ENCODE assay signal across 18 cellular contexts in the genomic region with DNA sequence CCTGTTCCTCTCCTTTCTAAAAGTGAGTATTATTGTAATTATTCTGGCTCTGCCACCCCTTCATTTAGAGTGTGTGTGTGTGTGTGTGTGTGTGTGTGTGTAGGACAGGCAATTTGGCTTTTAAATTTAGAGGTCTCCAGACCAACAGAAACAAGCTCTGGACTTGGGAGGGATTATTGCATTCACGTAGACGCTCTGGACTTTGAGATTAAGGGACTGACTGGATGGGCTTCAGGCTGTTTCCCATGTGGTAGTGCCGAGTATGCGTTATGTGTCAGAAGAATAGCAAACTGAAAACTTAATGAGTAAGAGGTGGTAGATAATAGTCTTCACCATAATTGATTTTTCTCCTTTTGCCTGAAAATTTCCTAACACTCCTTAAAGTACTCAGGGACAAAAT.
DNase-seq lines count a peak whose midpoint lies in the region; ATAC-seq, FAIRE-seq and TF ChIP-seq lines count a peak whose summit lies in the region.
"Had no signal": no experiment of that assay in that cellular context is flagged by ENCODE, and none has a peak within 500 bp of the region (broad histone marks: within the 10 kb centered on the region; RNA-seq: fewer than 3 reads in every experiment).

No MANE protein-coding gene starts in this region.

- no peak overlapping the region for H3K9ac ChIP-seq in H1 (replicated peaks in 1 of 4; ENCODE audit: extremely low read depth in 1 of 4, low read depth in 3 of 4, low read length in 3 of 4)

- H3K79me1 ChIP-seq in H1 (ENCODE audit: low read depth, low read length), result no peaks in the 10 kb centered on the region

- H2BK12ac ChIP-seq in H1 (ENCODE audit: low read depth, low read length), result no peak overlapping the region

- H3K4me1 ChIP-seq in H1 (replicated peaks in 1 of 4; ENCODE audit: control insufficient read depth in 3 of 4, insufficient read depth in 4 of 4, low read length in 3 of 4) (no peaks in the 10 kb centered on the region), osteoblast (ENCODE audit: insufficient read depth, low read length) (no peaks in the 10 kb centered on the region), BE2C (no peaks in the 10 kb centered on the region)
- H3K4me1 ChIP-seq: A549 had no signal

- H2AFZ ChIP-seq in H1 (ENCODE audit: low read length) (0 out of 2 replicates have a peak overlapping the region, but pooled peaks have one; percentile 5), osteoblast (ENCODE audit: low read length) (peak overlapping the region; percentile 69)

- POLR2A ChIA-PET in H1 (lab: Charles Lee; ENCODE audit: partially characterized antibody), result no interaction called here

- no peak for TF ChIP-seq RAD21 in H1 (IDR thresholded peaks at IDR 0.05 in 1 of 2, conservative IDR thresholded peaks at IDR 0.05 in 1 of 2; ENCODE audit: low read depth in 2 of 2, low read length in 2 of 2)

- H3K4ac ChIP-seq in H1 (replicated peaks; ENCODE audit: insufficient read length, low read depth, low read length), result no peak overlapping the region

- no peaks in the 10 kb centered on the region; the same call in 1 of the 2 replicates for H3K23me2 ChIP-seq in H1 (ENCODE audit: low read depth, low read length)

- DNase-seq in MG63, result peak; percentile 42
- no peak for DNase-seq in H1 (ENCODE audit: low read depth in 1 of 2, low spot score in 2 of 2)
- DNase-seq in osteoblast (ENCODE audit: insufficient read length, low spot score, missing footprints), result no peak
- no peak for DNase-seq in type B pancreatic cell (ENCODE audit: extremely low spot score, unreplicated experiment)
- DNase-seq in BE2C, result no peak
- DNase-seq in occipital lobe (lab: John Stamatoyannopoulos, UW), result no peak
- DNase-seq: CD8-positive, alpha-beta T cell; COR-L47; DMS153; GF-D8; HCEC 1CT; HFFc6 had no signal

- H2BK20ac ChIP-seq in H1 (ENCODE audit: low read length), result no peak overlapping the region

- H2BK120ac ChIP-seq in H1 (replicated peaks; ENCODE audit: low read depth, low read length), result no peak overlapping the region

- TF ChIP-seq POLR2A in H1 (IDR thresholded peaks at IDR 0.05; ENCODE audit: control extremely low read depth in 1 of 2, low read depth in 2 of 2, low read length in 2 of 2), result no peak

- H4K20me1 ChIP-seq in H1 (replicated peaks in 1 of 2; ENCODE audit: control insufficient read depth in 1 of 2, insufficient read depth in 2 of 2, low read length in 2 of 2), result no peaks in the 10 kb centered on the region
- no peaks in the 10 kb centered on the region for H4K20me1 ChIP-seq in osteoblast (ENCODE audit: insufficient read depth, low read length)

- peaks cover 5% of the 10 kb centered on the region for H3K36me3 Mint-ChIP-seq in type B pancreatic cell
- H3K36me3 Mint-ChIP-seq: CD14-positive monocyte; CD8-positive, alpha-beta T cell had no signal

- no peak overlapping the region for H3K56ac ChIP-seq in H1 (replicated peaks; ENCODE audit: insufficient read length, low read depth, low read length)

- no peaks in the 10 kb centered on the region for H3K27me3 Mint-ChIP-seq in type B pancreatic cell

- H3K18ac ChIP-seq in H1 (ENCODE audit: extremely low read depth, low read length), result no peak overlapping the region

- H2AK5ac ChIP-seq in H1 (ENCODE audit: low read depth, low read length), result no peak overlapping the region

- peak overlapping the region; percentile 43 for H3K4me3 ChIP-seq in MG63
- no peak overlapping the region for H3K4me3 ChIP-seq in H1 (ENCODE audit: extremely low read depth in 1 of 4, insufficient read depth in 2 of 4, low read depth in 3 of 4, low read length in 4 of 4)
- H3K4me3 ChIP-seq in osteoblast (ENCODE audit: insufficient read depth, low read length), result no peak overlapping the region
- no peak overlapping the region for H3K4me3 ChIP-seq in BE2C (ENCODE audit: low read depth, low read length)
- H3K4me3 ChIP-seq: A549 had no signal

- peaks cover 11% of the 10 kb centered on the region for H3K9me3 Mint-ChIP-seq in type B pancreatic cell
- H3K9me3 Mint-ChIP-seq: HFFc6 had no signal

- no peak overlapping the region for H4K5ac ChIP-seq in H1 (ENCODE audit: insufficient read length, low read depth, low read length)

- no peak overlapping the region for H4K91ac ChIP-seq in H1 (replicated peaks; ENCODE audit: insufficient read length, low read length)

- no peak for FAIRE-seq in H1 (lab: Jason Lieb, UNC)
- FAIRE-seq: A549, D721Med, GM19239 had no signal

- H2BK5ac ChIP-seq in H1 (ENCODE audit: low read depth, low read length), result no peak overlapping the region

- TF ChIP-seq EP300 in H1 (IDR thresholded peaks at IDR 0.05; ENCODE audit: borderline replicate concordance in 1 of 2, low read depth in 2 of 2, low read length in 2 of 2), result no peak

- peak overlapping the region; percentile 0 for H3K4me3 Mint-ChIP-seq in type B pancreatic cell
- H3K4me3 Mint-ChIP-seq: CD14-positive monocyte; CD8-positive, alpha-beta T cell; HFFc6 had no signal

- no peak overlapping the region for H3K23ac ChIP-seq in H1 (ENCODE audit: insufficient read length)

- no peaks in the 10 kb centered on the region; the same call in 1 of the 2 replicates for H3K36me3 ChIP-seq in MG63
- no peaks in the 10 kb centered on the region for H3K36me3 ChIP-seq in H1 (ENCODE audit: control insufficient read depth in 2 of 4, insufficient read depth in 4 of 4, low read length in 3 of 4)
- no peaks in the 10 kb centered on the region for H3K36me3 ChIP-seq in osteoblast (ENCODE audit: insufficient read depth, low read length)
- H3K36me3 ChIP-seq in BE2C, result no peaks in the 10 kb centered on the region

- H3K79me2 ChIP-seq in H1 (ENCODE audit: control insufficient read depth in 1 of 2, insufficient read depth in 2 of 2, low read length in 2 of 2) (no peaks in the 10 kb centered on the region), osteoblast (ENCODE audit: insufficient read depth, low read length) (no peaks in the 10 kb centered on the region)

- TF ChIP-seq CTCF in H1 (IDR thresholded peaks at IDR 0.05; ENCODE audit: control extremely low read depth in 1 of 3, insufficient read depth in 1 of 3, low read depth in 1 of 3, low read length in 3 of 3) (no peak), osteoblast (IDR thresholded peaks at IDR 0.05; ENCODE audit: extremely low read depth, low read depth, low read length) (no peak), type B pancreatic cell (conservative IDR thresholded peaks at IDR 0.05) (no peak), BE2C (IDR thresholded peaks at IDR 0.05; ENCODE audit: low read depth, low read length) (no peak)

- 88% methylated on average over 4 of the region's 4 CpGs; no CpG with 5 or more reads in 1 of the 2 experiments for WGBS in H1 (ENCODE audit: extremely low coverage in 1 of 2, insufficient coverage in 1 of 2, insufficient read length in 1 of 2, insufficient replicate concordance in 2 of 2, low coverage in 1 of 2, low lambda C conversion rate in 2 of 2, missing lambda C conversion rate in 1 of 2), 2 experiments

- no peak overlapping the region for H2BK15ac ChIP-seq in H1 (ENCODE audit: low read length)

- H3K27me3 ChIP-seq in MG63, result no peaks in the 10 kb centered on the region
- H3K27me3 ChIP-seq in H1 (replicated peaks in 1 of 4; ENCODE audit: control insufficient read depth in 3 of 4, extremely low read depth in 1 of 4, insufficient read depth in 3 of 4, low read length in 3 of 4), result no peaks in the 10 kb centered on the region
- no peaks in the 10 kb centered on the region for H3K27me3 ChIP-seq in osteoblast (ENCODE audit: insufficient read depth, low read length)
- H3K27me3 ChIP-seq in BE2C, result no peaks in the 10 kb centered on the region

- CTCF ChIA-PET in H1 (lab: Charles Lee; ENCODE audit: partially characterized antibody), result interaction anchor here (1.2 kb wide), 1 partner anchor 9 kb away, joined by 4 read pairs; no protein-coding TSS in a partner anchor

- H3K14ac ChIP-seq in H1 (ENCODE audit: insufficient read length), result no peak overlapping the region

- H3K9me3 ChIP-seq in MG63, result 0 out of 2 replicates have a peak, but pooled peaks cover 4% of the 10 kb centered on the region
- H3K9me3 ChIP-seq in H1 (ENCODE audit: insufficient read depth in 2 of 2, low read depth in 1 of 2, low read length in 1 of 2), result no peaks in the 10 kb centered on the region
- H3K9me3 ChIP-seq in osteoblast (ENCODE audit: low read depth, low read length), result no peaks in the 10 kb centered on the region
- no peaks in the 10 kb centered on the region for H3K9me3 ChIP-seq in BE2C
- H3K9me3 ChIP-seq: A549 had no signal

- no peak overlapping the region for H4K8ac ChIP-seq in H1 (ENCODE audit: extremely low read depth, insufficient read depth, low read length)

- H3K27ac ChIP-seq in H1 (ENCODE audit: low read depth, low read length) (no peak overlapping the region), osteoblast (ENCODE audit: low read depth, low read length) (no peak overlapping the region)
- H3K27ac ChIP-seq: A549, HL-60 had no signal

- H3K4me2 ChIP-seq in H1 (ENCODE audit: insufficient read depth in 1 of 2, low read depth in 2 of 2, low read length in 2 of 2), result no peak overlapping the region
- H3K4me2 ChIP-seq in osteoblast (ENCODE audit: insufficient read depth, low read length), result peak overlapping the region; percentile 56
- H3K4me2 ChIP-seq: A549 had no signal

- no peak overlapping the region for H3K27ac Mint-ChIP-seq in type B pancreatic cell
- H3K27ac Mint-ChIP-seq: CD14-positive monocyte; CD8-positive, alpha-beta T cell; HFFc6 had no signal

- peaks cover 28% of the 10 kb centered on the region for H3K4me1 Mint-ChIP-seq in type B pancreatic cell (ENCODE audit: unreplicated experiment)
- H3K4me1 Mint-ChIP-seq: CD14-positive monocyte had no signal

- ATAC-seq in HG03159 (IDR thresholded peaks at IDR 0.05; ENCODE audit: unreplicated experiment), result no peak
- ATAC-seq: A549; CD8-positive, alpha-beta T cell had no signal

TF ChIP-seq in H1, 55 proteins besides CTCF, POLR2A, EP300 and RAD21 (continues in another document):
- no peak for TF ChIP-seq POU5F1 (IDR thresholded peaks at IDR 0.05; ENCODE audit: low read depth, low read length)
- no peak for TF ChIP-seq SP1 (IDR thresholded peaks at IDR 0.05; ENCODE audit: low read depth, low read length)
- TF ChIP-seq HDAC2 (IDR thresholded peaks at IDR 0.05; ENCODE audit: borderline replicate concordance in 1 of 2, low read depth in 2 of 2, low read length in 2 of 2), result no peak
- TF ChIP-seq BCL11A (IDR thresholded peaks at IDR 0.05; ENCODE audit: low read depth in 2 of 2, low read length in 2 of 2), result no peak
- no peak for TF ChIP-seq SUZ12 (IDR thresholded peaks at IDR 0.05; ENCODE audit: low read length)
- TF ChIP-seq CEBPB (IDR thresholded peaks at IDR 0.05; ENCODE audit: low read depth, low read length), result no peak
- TF ChIP-seq KDM5A (IDR thresholded peaks at IDR 0.05; ENCODE audit: low read length), result no peak
- no peak for TF ChIP-seq KDM4A (IDR thresholded peaks at IDR 0.05; ENCODE audit: low read depth, low read length, severe bottlenecking)
- no peak for TF ChIP-seq SRF (IDR thresholded peaks at IDR 0.05; ENCODE audit: low read depth, low read length)
- no peak for TF ChIP-seq RFX5 (IDR thresholded peaks at IDR 0.05; ENCODE audit: borderline replicate concordance, low read depth, low read length)
- no peak for TF ChIP-seq TEAD4 (IDR thresholded peaks at IDR 0.05; ENCODE audit: low read depth, low read length)
- TF ChIP-seq ASH2L (IDR thresholded peaks at IDR 0.05; ENCODE audit: low read length), result no peak
- TF ChIP-seq TAF7 (optimal IDR thresholded peaks at IDR 0.05; ENCODE audit: borderline replicate concordance, low read depth, low read length), result no peak
- no peak for TF ChIP-seq SIRT6 (IDR thresholded peaks at IDR 0.05; ENCODE audit: low read length)
